Comparison of ENCODE assay signal across 23 cellular contexts in the genomic region with DNA sequence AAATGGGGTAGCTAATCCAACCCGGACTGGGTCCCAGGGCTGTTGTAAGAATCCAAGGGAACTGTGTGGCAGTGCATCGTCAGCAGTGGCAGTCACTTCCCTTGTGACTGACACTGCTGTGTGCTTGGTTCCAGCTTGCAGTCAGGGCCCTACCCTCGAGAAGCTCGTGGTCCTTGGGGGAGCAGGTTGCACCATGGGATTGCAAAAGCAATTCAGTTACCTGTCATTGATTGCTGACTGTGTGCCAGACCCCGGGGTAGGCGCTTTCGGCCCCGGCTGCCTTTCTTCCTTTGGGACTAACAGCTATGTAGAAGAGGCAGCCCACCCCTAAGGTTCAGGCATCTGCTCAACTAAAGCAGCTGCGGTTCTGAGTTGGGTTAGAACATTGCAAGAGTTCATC. TPM values are rescaled to one million over a fixed set of nuclear protein-coding genes. Genes with fewer than 3 reads are reported as not detected.
DNase-seq lines count a peak whose midpoint lies in the region; ATAC-seq, FAIRE-seq and TF ChIP-seq lines count a peak whose summit lies in the region.
"Had no signal": no experiment of that assay in that cellular context is flagged by ENCODE, and none has a peak within 500 bp of the region (broad histone marks: within the 10 kb centered on the region; RNA-seq: fewer than 3 reads in every experiment).

No MANE protein-coding gene starts in this region.

- H3F3A ChIP-seq in neural progenitor cell (ENCODE audit: low read depth) = peaks cover 17% of the 10 kb centered on the region

- H3K4me3 Mint-ChIP-seq in astrocyte (ENCODE audit: unreplicated experiment) (peak overlapping the region; percentile 72), neural progenitor cell (no peak overlapping the region)
- H3K4me3 Mint-ChIP-seq in CD4-positive, alpha-beta T cell = no peak overlapping the region
- H3K4me3 Mint-ChIP-seq: stimulated activated naive CD8-positive, alpha-beta T cell treated with anti-CD3 and anti-CD28 coated beads, Interleukin-15, Interleukin-2, amounts not matched to agents 100 ng/mL and 50 ng/mL, for 24 hours had no signal

- H3K4me3 ChIP-seq in astrocyte (ENCODE audit: insufficient read depth, low read depth, low read length) = no peak overlapping the region
- no peak overlapping the region for H3K4me3 ChIP-seq in hepatocyte
- no peak overlapping the region for H3K4me3 ChIP-seq in neural progenitor cell
- H3K4me3 ChIP-seq: K562, ovary had no signal

- no peak overlapping the region for H3K4me2 ChIP-seq in astrocyte (ENCODE audit: low read length)
- H3K4me2 ChIP-seq in hepatocyte = peak overlapping the region; percentile 92
- H3K4me2 ChIP-seq in neural progenitor cell = peak overlapping the region; percentile 100

- H3K27ac ChIP-seq in 22Rv1 = peak overlapping the region; percentile 78; the same call in 1 of the 2 replicates
- no peak overlapping the region for H3K27ac ChIP-seq in astrocyte (ENCODE audit: low read depth, low read length)
- H3K27ac ChIP-seq in hepatocyte = peak overlapping the region; percentile 88
- H3K27ac ChIP-seq in neural progenitor cell = no peak overlapping the region
- no peak overlapping the region for H3K27ac ChIP-seq in CD4-positive, alpha-beta T cell (ENCODE audit: low read depth, low read length)
- H3K27ac ChIP-seq: ovary had no signal

- H3K4me1 Mint-ChIP-seq in astrocyte (ENCODE audit: low read depth, unreplicated experiment) (peaks cover 32% of the 10 kb centered on the region), neural progenitor cell (peaks cover 44% of the 10 kb centered on the region)
- peaks cover 29% of the 10 kb centered on the region for H3K4me1 Mint-ChIP-seq in CD4-positive, alpha-beta T cell (ENCODE audit: low read depth)

- intact Hi-C loops in CD4-positive, alpha-beta T cell (cut with DNase I, micrococcal nuclease) = loop anchor here in 1 of 2 experiments (5.0 kb wide), 2 partner anchors 229 to 306 kb away; no protein-coding TSS in a partner anchor

- TF ChIP-seq CTCF in 22Rv1 (IDR thresholded peaks at IDR 0.05) (no peak), astrocyte (IDR thresholded peaks at IDR 0.05; ENCODE audit: insufficient read depth, low read depth, low read length) (no peak), hepatocyte (IDR thresholded peaks at IDR 0.05; ENCODE audit: poor library complexity) (no peak), neural progenitor cell (IDR thresholded peaks at IDR 0.05) (no peak)
- no peak for TF ChIP-seq CTCF in CD4-positive, alpha-beta T cell (IDR thresholded peaks at IDR 0.05)

- H3K9me3 Mint-ChIP-seq in astrocyte (ENCODE audit: unreplicated experiment) (no peaks in the 10 kb centered on the region), neural progenitor cell (no peaks in the 10 kb centered on the region)
- no peaks in the 10 kb centered on the region for H3K9me3 Mint-ChIP-seq in CD4-positive, alpha-beta T cell
- H3K9me3 Mint-ChIP-seq: activated T-helper 2 cell treated with anti-CD3 and anti-CD28 coated beads, Interferon-gamma antibody, Interleukin-2, Interleukin-4, amounts not matched to agents 10 μg/mL and 5 μg/mL and 100 μg/mL, durations not matched to agents 14 hours and 24 hours and 36 hours; stimulated activated naive CD8-positive, alpha-beta T cell treated with anti-CD3 and anti-CD28 coated beads, Interleukin-15, Interleukin-2, amounts not matched to agents 100 ng/mL and 50 ng/mL, for 24 hours had no signal

- H3K9ac ChIP-seq in astrocyte (ENCODE audit: low read length) (no peak overlapping the region), neural progenitor cell (no peak overlapping the region)
- H3K9ac ChIP-seq: SK-N-SH had no signal

- no peak for ATAC-seq in CD4-positive, alpha-beta T cell (ENCODE audit: poor library complexity)
- ATAC-seq: K562, Panc1 had no signal

- 71% methylated on average over 9 of the region's 9 CpGs for WGBS in hepatocyte (ENCODE audit: low lambda C conversion rate, missing lambda C conversion rate)

- H3K4me1 ChIP-seq in astrocyte (ENCODE audit: insufficient read depth, low read length) = peaks cover 37% of the 10 kb centered on the region
- peaks cover 54% of the 10 kb centered on the region for H3K4me1 ChIP-seq in hepatocyte (ENCODE audit: insufficient read depth)
- peaks cover 15% of the 10 kb centered on the region for H3K4me1 ChIP-seq in neural progenitor cell

- H4K20me1 ChIP-seq in astrocyte (ENCODE audit: insufficient read depth, low read length) = peaks cover 70% of the 10 kb centered on the region
- H4K20me1 ChIP-seq in hepatocyte (ENCODE audit: insufficient read depth, poor library complexity, severe bottlenecking) = peaks cover 4% of the 10 kb centered on the region
- H4K20me1 ChIP-seq in neural progenitor cell (ENCODE audit: low read depth) = peaks cover 84% of the 10 kb centered on the region

- H3K9me2 ChIP-seq in hepatocyte (replicated peaks; ENCODE audit: insufficient read depth) = no peaks in the 10 kb centered on the region
- H3K9me2 ChIP-seq: SK-N-SH had no signal

- no peak for FAIRE-seq in astrocyte (lab: Jason Lieb, UNC)
- FAIRE-seq: K562, urothelium cell line had no signal

- H3K27ac Mint-ChIP-seq in astrocyte (ENCODE audit: unreplicated experiment) (peak overlapping the region; percentile 8), neural progenitor cell (no peak overlapping the region)
- no peak overlapping the region for H3K27ac Mint-ChIP-seq in CD4-positive, alpha-beta T cell
- H3K27ac Mint-ChIP-seq: activated T-helper 2 cell treated with anti-CD3 and anti-CD28 coated beads, Interferon-gamma antibody, Interleukin-2, Interleukin-4, amounts not matched to agents 10 μg/mL and 5 μg/mL and 100 μg/mL, durations not matched to agents 14 hours and 24 hours and 36 hours; CD14-positive monocyte; stimulated activated naive CD8-positive, alpha-beta T cell treated with anti-CD3 and anti-CD28 coated beads, Interleukin-15, Interleukin-2, amounts not matched to agents 100 ng/mL and 50 ng/mL, for 24 hours had no signal

- H3K36me3 Mint-ChIP-seq in astrocyte (ENCODE audit: low read depth, unreplicated experiment) = peaks cover 17% of the 10 kb centered on the region
- peaks cover 13% of the 10 kb centered on the region for H3K36me3 Mint-ChIP-seq in neural progenitor cell
- H3K36me3 Mint-ChIP-seq in CD4-positive, alpha-beta T cell (ENCODE audit: low read depth) = no peaks in the 10 kb centered on the region

- H3K36me3 ChIP-seq in astrocyte (ENCODE audit: insufficient read depth, low read length) (no peaks in the 10 kb centered on the region), hepatocyte (replicated peaks; ENCODE audit: insufficient read depth, low read depth) (no peaks in the 10 kb centered on the region), neural progenitor cell (no peaks in the 10 kb centered on the region)
- H3K36me3 ChIP-seq: ovary had no signal

- H3K27me3 ChIP-seq in astrocyte (ENCODE audit: insufficient read depth, low read length) (no peaks in the 10 kb centered on the region), hepatocyte (no peaks in the 10 kb centered on the region), neural progenitor cell (peaks cover 13% of the 10 kb centered on the region)
- peaks cover 23% of the 10 kb centered on the region for H3K27me3 ChIP-seq in CD4-positive, alpha-beta T cell (ENCODE audit: control insufficient read depth, insufficient read depth, low read length)
- H3K27me3 ChIP-seq: ovary had no signal

- POLR2A ChIA-PET in CD4-positive, alpha-beta T cell (lab: Charles Lee) = no interaction called here

- peaks cover 72% of the 10 kb centered on the region for H3K79me2 ChIP-seq in astrocyte (ENCODE audit: insufficient read depth, low read length)
- H3K79me2 ChIP-seq in hepatocyte = peaks cover 70% of the 10 kb centered on the region
- H3K79me2 ChIP-seq in neural progenitor cell (ENCODE audit: low read depth) = peaks cover 70% of the 10 kb centered on the region

- H3K9me3 ChIP-seq in astrocyte (ENCODE audit: insufficient read depth, low read depth, low read length) = no peaks in the 10 kb centered on the region
- no peaks in the 10 kb centered on the region for H3K9me3 ChIP-seq in hepatocyte (ENCODE audit: low read depth)
- H3K9me3 ChIP-seq in neural progenitor cell (ENCODE audit: low read depth) = no peaks in the 10 kb centered on the region
- no peaks in the 10 kb centered on the region for H3K9me3 ChIP-seq in CD4-positive, alpha-beta T cell (ENCODE audit: control insufficient read depth, low read length)
- H3K9me3 ChIP-seq: ovary, SK-N-SH had no signal

- CTCF ChIA-PET in CD4-positive, alpha-beta T cell (lab: Charles Lee) = no interaction called here

- H3K27me3 Mint-ChIP-seq in astrocyte (ENCODE audit: low read depth, unreplicated experiment) (no peaks in the 10 kb centered on the region), neural progenitor cell (ENCODE audit: insufficient read depth, low read depth) (peaks cover 3% of the 10 kb centered on the region)
- H3K27me3 Mint-ChIP-seq in CD4-positive, alpha-beta T cell = peaks cover 38% of the 10 kb centered on the region

- no peak for DNase-seq in astrocyte (ENCODE audit: low read depth)
- DNase-seq in hepatocyte (ENCODE audit: low spot score) = no peak
- DNase-seq in neural progenitor cell (ENCODE audit: low spot score) = no peak
- DNase-seq in GM03348 (ENCODE audit: low spot score) = no peak
- DNase-seq in inferior parietal cortex (ENCODE audit: extremely low spot score) = no peak
- no peak for DNase-seq in nucleus accumbens (lab: John Stamatoyannopoulos, UW)
- no peak for DNase-seq in CD4-positive, alpha-beta T cell
- DNase-seq: activated CD4-positive, alpha-beta T cell treated with anti-CD3 and anti-CD28 coated beads for 1 hour; DMS79 treated with DMSO at 0.1 percent for 48 hours; glutamatergic neuron; MV-4-11; NCI-H187; NCI-H2227 treated with DMSO at 0.1 percent for 48 hours; NCI-H774; SK-N-SH had no signal

- no peak overlapping the region for H2AFZ ChIP-seq in astrocyte (ENCODE audit: low read depth, low read length)
- H2AFZ ChIP-seq in hepatocyte = no peak overlapping the region
- no peak overlapping the region for H2AFZ ChIP-seq in neural progenitor cell (replicated peaks)

RNA-seq across cellular contexts. Expression of gene PTPRF, which starts 2.9 kb away (rescaled TPM):
- total RNA-seq in astrocyte (231 and 275 TPM in 2 replicates), hepatocyte (75.7 and 115 TPM in 2 replicates), neural progenitor cell (ENCODE audit: low replicate concordance) (71.1 and 119 TPM in 2 replicates)
- 84.6 and 96.0 TPM in 2 replicates for polyA plus RNA-seq in hepatocyte
- under 1 TPM; 0.14 TPM for total RNA-seq in CD4-positive, alpha-beta T cell
- polyA plus RNA-seq: CD14-positive monocyte had no signal

Comparison
In these comparisons a context has a peak if more than half of its experiments do, and no peak if none do; other contexts are left out.
1. H3K27ac ChIP-seq: peak in 22Rv1 (single experiment) and hepatocyte (single experiment); none in astrocyte (single experiment), neural progenitor cell (single experiment) and CD4-positive, alpha-beta T cell (single experiment).
2. RNA of gene PTPRF, which starts 2.9 kb away (total RNA-seq): 231 to 275 TPM in astrocyte, 75.7 to 115 TPM in hepatocyte and 71.1 to 119 TPM in neural progenitor cell; 0.14 TPM in CD4-positive, alpha-beta T cell; every median in the first group is over 10 times any median in the second.